In the genomic region with DNA sequence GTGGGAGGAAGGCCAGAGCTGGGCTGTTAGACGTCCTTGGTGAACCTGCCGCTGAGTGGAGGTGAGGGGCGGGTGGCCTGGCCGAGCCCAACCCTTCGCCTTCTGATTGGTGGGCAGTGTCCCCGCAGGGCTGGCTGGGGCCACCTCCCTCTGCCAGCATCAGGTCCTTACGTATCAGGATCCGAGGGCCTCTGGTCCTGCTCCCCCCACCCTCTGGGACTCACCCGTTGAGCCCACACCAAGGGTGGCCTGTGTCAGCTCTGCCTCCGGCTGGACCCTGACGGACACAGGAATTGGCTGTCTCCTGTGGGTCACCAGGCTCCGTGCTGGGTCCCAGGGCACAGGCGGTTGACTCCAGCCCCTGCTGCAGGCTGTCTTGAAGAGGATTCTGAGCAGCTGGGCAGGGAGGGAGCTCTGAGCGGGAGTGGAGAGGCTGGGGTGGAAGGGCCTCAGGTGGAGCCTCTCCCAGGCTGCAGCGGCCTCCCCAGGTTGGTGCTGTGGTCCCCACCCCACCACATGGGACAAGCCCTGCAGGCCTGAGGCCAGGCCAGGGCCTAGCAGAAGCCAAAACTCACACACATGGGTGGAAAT, we compare ENCODE assay signal across 1 cellular context.
TF ChIP-seq lines count a peak whose summit lies in the region.

No MANE protein-coding gene starts in this region.

TF ChIP-seq in H1, 55 proteins besides CTCF, POLR2A, EP300 and RAD21:
- no peak for TF ChIP-seq GTF2F1 (IDR thresholded peaks at IDR 0.05; ENCODE audit: borderline replicate concordance, low read depth, low read length)
- no peak for TF ChIP-seq CTBP2 (IDR thresholded peaks at IDR 0.05; ENCODE audit: borderline replicate concordance, insufficient read depth, insufficient read length, low read length)
- TF ChIP-seq RFX5 (IDR thresholded peaks at IDR 0.05; ENCODE audit: borderline replicate concordance, low read depth, low read length) = no peak
- no peak for TF ChIP-seq TBP (IDR thresholded peaks at IDR 0.05; ENCODE audit: low read depth, low read length)
- TF ChIP-seq, protein P1, sequence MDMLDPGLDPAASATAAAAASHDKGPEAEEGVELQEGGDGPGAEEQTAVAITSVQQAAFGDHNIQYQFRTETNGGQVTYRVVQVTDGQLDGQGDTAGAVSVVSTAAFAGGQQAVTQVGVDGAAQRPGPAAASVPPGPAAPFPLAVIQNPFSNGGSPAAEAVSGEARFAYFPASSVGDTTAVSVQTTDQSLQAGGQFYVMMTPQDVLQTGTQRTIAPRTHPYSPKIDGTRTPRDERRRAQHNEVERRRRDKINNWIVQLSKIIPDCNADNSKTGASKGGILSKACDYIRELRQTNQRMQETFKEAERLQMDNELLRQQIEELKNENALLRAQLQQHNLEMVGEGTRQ (IDR thresholded peaks at IDR 0.05; ENCODE audit: low read length) = no peak
- TF ChIP-seq JUN (IDR thresholded peaks at IDR 0.05; ENCODE audit: low read depth, low read length) = no peak
- no peak for TF ChIP-seq TAF1 (IDR thresholded peaks at IDR 0.05; ENCODE audit: low read depth, low read length)
- TF ChIP-seq RNF2 (IDR thresholded peaks at IDR 0.05; ENCODE audit: borderline replicate concordance, low read depth, low read length, missing control alignments, poor library complexity, severe bottlenecking) = no peak
- no peak for TF ChIP-seq SIX5 (IDR thresholded peaks at IDR 0.05; ENCODE audit: low read depth, low read length)
- no peak for TF ChIP-seq ASH2L (IDR thresholded peaks at IDR 0.05; ENCODE audit: low read length)
- no peak for TF ChIP-seq KDM4A (IDR thresholded peaks at IDR 0.05; ENCODE audit: low read depth, low read length, severe bottlenecking)
- no peak for TF ChIP-seq SAP30 (IDR thresholded peaks at IDR 0.05; ENCODE audit: insufficient read depth, insufficient replicate concordance, low read length)
- no peak for TF ChIP-seq FOSL1 (IDR thresholded peaks at IDR 0.05; ENCODE audit: insufficient read depth, low read depth, low read length)
- TF ChIP-seq GABPA (IDR thresholded peaks at IDR 0.05; ENCODE audit: borderline replicate concordance, insufficient read depth, low read length) = no peak
- TF ChIP-seq BCL11A (IDR thresholded peaks at IDR 0.05; ENCODE audit: low read depth in 2 of 2, low read length in 2 of 2) = no peak
- TF ChIP-seq CHD1 (IDR thresholded peaks at IDR 0.05; ENCODE audit: low read depth, low read length) = no peak
- TF ChIP-seq TAF7 (optimal IDR thresholded peaks at IDR 0.05; ENCODE audit: borderline replicate concordance, low read depth, low read length) = no peak
- no peak for TF ChIP-seq HDAC6 (IDR thresholded peaks at IDR 0.05; ENCODE audit: low read depth, low read length)
